Comparison of ENCODE assay signal across 32 cellular contexts in genomic region chr1:219383273-219383672, GRCh38.
"Had no signal": no experiment of that assay in that cellular context is flagged by ENCODE, and none has a peak within 500 bp of the region (broad histone marks: within the 10 kb centered on the region; RNA-seq: fewer than 3 reads in every experiment).

No MANE protein-coding gene starts in this region.

- H3K4me2 ChIP-seq: KMS-11, PC-9 had no signal

- H3K27ac ChIP-seq: KMS-11, PC-9, RWPE1, SJCRH30, SK-N-MC had no signal

- H3K4me3 Mint-ChIP-seq: T-cell had no signal

- H3K27ac Mint-ChIP-seq: T-cell had no signal

- DNase-seq: Karpas-422, KBM-7, MM.1S, MV-4-11, NCI-H1092, NCI-H1105, NCI-H1417 treated with DMSO at 0.1 percent for 48 hours, NCI-H1436 treated with DMSO at 0.1 percent for 48 hours, NCI-H1694 treated with DMSO at 0.1 percent for 48 hours, NCI-H187 treated with DMSO at 0.1 percent for 48 hours, NCI-H2029, NCI-H2081, NCI-H2107, NCI-H2171, NCI-H2227 treated with DMSO at 0.1 percent for 48 hours, NCI-H345, NCI-H446, NCI-H510A treated with DMSO at 0.1 percent for 48 hours, NCI-H524 treated with DMSO at 0.1 percent for 48 hours, NCI-H526 treated with DMSO at 0.1 percent for 48 hours, NCI-H774, PC-9, SHP77, SIG-M5, SJCRH30, T-cell had no signal

- H3K4me1 Mint-ChIP-seq: T-cell had no signal

- H3K9ac ChIP-seq: KMS-11 had no signal

- H3K36me3 Mint-ChIP-seq: T-cell had no signal

- H3K4me3 ChIP-seq: PC-9, SJCRH30, SK-N-MC had no signal

- H3K27me3 ChIP-seq: SJCRH30 had no signal

- H3K36me3 ChIP-seq: SJCRH30 had no signal

- FAIRE-seq: RCC 7860 had no signal

- H3K4me1 ChIP-seq: SJCRH30 had no signal

- H3K27me3 Mint-ChIP-seq: T-cell had no signal

- ATAC-seq: Panc1, Right ventricle myocardium inferior, T-cell had no signal

- H3K9me3 ChIP-seq: SJCRH30 had no signal

- H2AFZ ChIP-seq: PC-9 had no signal
